ENCODE assay signal across 15 cellular contexts in genomic region chr3:20246662-20247061, GRCh38.
DNase-seq lines count a peak whose midpoint lies in the region; ATAC-seq and TF ChIP-seq lines count a peak whose summit lies in the region.
"Had no signal": no experiment of that assay in that cellular context is flagged by ENCODE, and none has a peak within 500 bp of the region (broad histone marks: within the 10 kb centered on the region; RNA-seq: fewer than 3 reads in every experiment).

No MANE protein-coding gene starts in this region.

- H3K36me3 ChIP-seq in A673 (ENCODE audit: insufficient read depth, low read length, poor library complexity, severe bottlenecking): no peaks in the 10 kb centered on the region
- H3K36me3 ChIP-seq: heart left ventricle, MG63, vagina had no signal

- DNase-seq in GM20000 (ENCODE audit: low spot score) (peak; percentile 22), NCI-H187 treated with DMSO at 0.1 percent for 48 hours (lab: John Stamatoyannopoulos, UW) (no peak), ACHN (no peak), posterior vena cava (ENCODE audit: low spot score) (no peak), A673 (ENCODE audit: low spot score) (no peak)
- DNase-seq: GM23248; heart left ventricle; MG63; NCI-H2227 treated with DMSO at 0.1 percent for 48 hours; stimulated activated CD4-positive, alpha-beta T cell treated with anti-CD3 and anti-CD28 coated beads, Interleukin-1b, Interleukin-23, amount 100 ng/mL, for 48 hours; T-cell had no signal

- H3K27me3 ChIP-seq in A673 (replicated peaks; ENCODE audit: insufficient read depth, low read depth, low read length, poor library complexity): no peaks in the 10 kb centered on the region
- H3K27me3 ChIP-seq: heart left ventricle, MG63, vagina had no signal

- ATAC-seq in GM18502 (IDR thresholded peaks at IDR 0.05; ENCODE audit: poor library complexity, unreplicated experiment) (peak; percentile 92), HG02852 (IDR thresholded peaks at IDR 0.05; ENCODE audit: unreplicated experiment) (peak; percentile 90), HG03520 (IDR thresholded peaks at IDR 0.05; ENCODE audit: unreplicated experiment) (peak; percentile 92)
- ATAC-seq: heart left ventricle, T-cell had no signal

- POLR2A ChIA-PET in A673 (lab: Charles Lee; ENCODE audit: low non-redundant PET): no interaction called here

- no peaks in the 10 kb centered on the region for H3K9me3 ChIP-seq in A673 (ENCODE audit: low read depth, low read length, poor library complexity, severe bottlenecking)
- H3K9me3 ChIP-seq: MG63, vagina had no signal

- intact Hi-C loops in posterior vena cava (cut with DNase I) (no loop called here), A673 (cut with micrococcal nuclease; ENCODE audit: unreplicated experiment) (no loop called here)

- in situ Hi-C loops in ACHN (cut with HindIII; ENCODE audit: low pct_ligation_motif_present, low pct_unique_long_range_greater_than_20kb, low sequenced_read_pairs): no loop called here

- no peak for TF ChIP-seq CTCF in GM20000 (IDR thresholded peaks at IDR 0.05; ENCODE audit: extremely low read depth, missing control alignments)
- TF ChIP-seq CTCF in A673 (conservative IDR thresholded peaks at IDR 0.05; ENCODE audit: low read depth, low read length): no peak

- no peak overlapping the region for H3K4me3 ChIP-seq in A673 (ENCODE audit: low read depth, low read length, poor library complexity, severe bottlenecking)
- H3K4me3 ChIP-seq: GM23248, heart left ventricle, MG63, vagina had no signal

- no TSS peak for BruUV-seq in A673 (replicated peaks; lab: Mats Ljungman, UMichigan)

- H3K4me1 ChIP-seq in A673 (ENCODE audit: insufficient read depth, low read length, poor library complexity, severe bottlenecking): no peaks in the 10 kb centered on the region
- H3K4me1 ChIP-seq: heart left ventricle, vagina had no signal

- no peak overlapping the region for H3K27ac ChIP-seq in A673 (ENCODE audit: low read depth, low read length, poor library complexity, severe bottlenecking)
- H3K27ac ChIP-seq: GM23248, heart left ventricle, vagina had no signal

- CTCF ChIA-PET in A673 (lab: Charles Lee): no interaction called here
